In the genomic region with DNA sequence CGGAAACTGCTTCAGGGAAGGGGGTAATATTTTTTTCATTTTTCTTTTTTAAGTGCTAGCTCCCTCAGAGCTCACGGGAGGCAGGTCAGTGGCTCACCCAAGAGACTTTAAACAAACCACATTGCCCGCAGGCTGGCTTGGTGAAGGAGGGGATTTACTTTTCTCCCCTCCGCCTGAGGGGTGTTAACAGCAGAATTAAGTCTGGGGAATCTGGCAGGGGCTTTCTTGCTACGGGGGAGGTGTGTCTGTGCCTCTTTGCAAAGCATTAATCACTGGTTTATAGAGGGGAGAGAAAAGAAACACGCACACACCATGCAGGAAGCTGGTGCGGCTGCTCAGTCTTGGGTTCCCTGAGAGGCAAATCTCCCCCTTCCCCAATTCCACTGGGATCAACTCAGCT, we compare ENCODE assay signal across 17 cellular contexts. TPM values are rescaled to one million over a fixed set of nuclear protein-coding genes. Genes with fewer than 3 reads are reported as not detected.
"Had no signal": no experiment of that assay in that cellular context is flagged by ENCODE, and none has a peak within 500 bp of the region (broad histone marks: within the 10 kb centered on the region; RNA-seq: fewer than 3 reads in every experiment).

No MANE protein-coding gene starts in this region.

- H2AFZ ChIP-seq: parathyroid adenoma had no signal

- H3K27me3 Mint-ChIP-seq: central memory CD8-positive, alpha-beta T cell had no signal

- H3K79me2 ChIP-seq: parathyroid adenoma had no signal

- H3K36me3 ChIP-seq: brain microvascular endothelial cell had no signal

- H3K9ac ChIP-seq: parathyroid adenoma had no signal

- H3K4me1 ChIP-seq: parathyroid adenoma had no signal

- H3K27ac Mint-ChIP-seq: activated T-helper 17 cell treated with anti-CD3 and anti-CD28 coated beads, Interleukin-2, amount 50 U/mL, for 72 hours had no signal

- DNase-seq: activated naive CD4-positive, alpha-beta T cell treated with Interleukin-2 at 50 U/mL for 16 hours; activated T-cell treated with anti-CD3 and anti-CD28 coated beads for 4 hours; anterior cingulate cortex; brain microvascular endothelial cell; cortex of kidney; effector CD4-positive, alpha-beta T cell; foreskin fibroblast; glutamatergic neuron; stimulated activated CD4-positive, alpha-beta T cell treated with anti-CD3 and anti-CD28 coated beads, Interleukin-12 subunit alpha, Interleukin-12 subunit beta, amount 100 ng/mL, for 4 hours; stimulated activated CD4-positive, alpha-beta T cell treated with anti-CD3 and anti-CD28 coated beads, Interleukin-2, amount 100 ng/mL, for 24 hours had no signal

- FAIRE-seq: endothelial cell of umbilical vein, TTC549, urothelium cell line had no signal

- H3K27ac ChIP-seq: brain microvascular endothelial cell, parathyroid adenoma had no signal

- H3K4me1 Mint-ChIP-seq: activated T-helper 17 cell treated with anti-CD3 and anti-CD28 coated beads, Interleukin-2, amount 50 U/mL, for 72 hours; central memory CD8-positive, alpha-beta T cell had no signal

- H3K4me3 Mint-ChIP-seq: activated T-helper 17 cell treated with anti-CD3 and anti-CD28 coated beads, Interleukin-2, amount 50 U/mL, for 72 hours; central memory CD8-positive, alpha-beta T cell had no signal

- ATAC-seq: activated T-helper 17 cell treated with anti-CD3 and anti-CD28 coated beads, Interleukin-2, amount 50 U/mL, for 72 hours had no signal

RNA-seq across cellular contexts. Expression of gene TBX3, which starts 26.2 kb away (rescaled TPM):
- total RNA-seq: activated T-helper 17 cell treated with anti-CD3 and anti-CD28 coated beads, Interleukin-2, amount 50 U/mL, for 72 hours; T-helper 2 cell treated with Interferon-gamma antibody and Interleukin-4, amounts not matched to agents 100 ng/mL and 5 ng/mL, for 36 hours had no signal
